In genomic region chr11:118223576-118223975, GRCh38 we compare ENCODE assay signal across 15 cellular contexts. TPM values are rescaled to one million over a fixed set of nuclear protein-coding genes. Genes with fewer than 3 reads are reported as not detected.
DNase-seq lines count a peak whose midpoint lies in the region; ATAC-seq and TF ChIP-seq lines count a peak whose summit lies in the region.
"Had no signal": no experiment of that assay in that cellular context is flagged by ENCODE, and none has a peak within 500 bp of the region (broad histone marks: within the 10 kb centered on the region; RNA-seq: fewer than 3 reads in every experiment).

No MANE protein-coding gene starts in this region.

- H3K79me2 ChIP-seq in Karpas-422 (ENCODE audit: low read length) = no peaks in the 10 kb centered on the region

- H2AFZ ChIP-seq in Karpas-422 (ENCODE audit: low read length) = no peak overlapping the region

- H3K27ac Mint-ChIP-seq in CD14-positive monocyte = peak overlapping the region in 3 of 7 donors; percentile 90 to 92 (median 91)

- no peak for DNase-seq in CD14-positive monocyte (ENCODE audit: low spot score)
- no peak for DNase-seq in Karpas-422
- DNase-seq in colonic mucosa = no peak
- no peak for DNase-seq in spleen
- DNase-seq in NCI-H82 (lab: John Stamatoyannopoulos, UW) = no peak
- DNase-seq in HK-2 (ENCODE audit: unreplicated experiment) = no peak
- DNase-seq: amniotic stem cell, cortex of kidney, DMS79 treated with DMSO at 0.1 percent for 48 hours, MG63, occipital lobe, T-helper 9 cell had no signal

- H3K9me3 Mint-ChIP-seq in CD14-positive monocyte = no peaks in the 10 kb centered on the region

- 45 to 62% (median 49%) methylated on average over 3 of the region's 3 CpGs for WGBS in spleen, 5 donors

- ATAC-seq in GM19023 (IDR thresholded peaks at IDR 0.05; ENCODE audit: unreplicated experiment) (no peak), HG03354 (IDR thresholded peaks at IDR 0.05; ENCODE audit: poor library complexity, severe bottlenecking, unreplicated experiment) (no peak)

- H3K4me1 Mint-ChIP-seq in CD14-positive monocyte = peaks cover 93% of the 10 kb centered on the region

- H3K36me3 Mint-ChIP-seq in CD14-positive monocyte = peaks cover 43 to 49% of the 10 kb centered on the region in 2 donors

- H3K9me3 ChIP-seq in Karpas-422 (ENCODE audit: low read length) (peaks cover 5% of the 10 kb centered on the region; the same call in 1 of the 2 replicates), colonic mucosa (no peaks in the 10 kb centered on the region), spleen (no peaks in the 10 kb centered on the region)
- H3K9me3 ChIP-seq: MG63, tibial nerve had no signal

- no peak for TF ChIP-seq POLR2A in spleen (IDR thresholded peaks at IDR 0.05)

- H3K27me3 ChIP-seq in Karpas-422 (ENCODE audit: low read length) (no peaks in the 10 kb centered on the region), colonic mucosa (no peaks in the 10 kb centered on the region), spleen (replicated peaks in 1 of 7) (peaks cover 0 to 47% (median 0%) of the 10 kb centered on the region in 7 donors)

- H3K27me3 Mint-ChIP-seq in CD14-positive monocyte (ENCODE audit: low read depth in 3 of 3) = no peaks in the 10 kb centered on the region

- peak overlapping the region; percentile 73 to 94 for H3K4me3 Mint-ChIP-seq in CD14-positive monocyte

- intact Hi-C loops in CD14-positive monocyte (cut with micrococcal nuclease) = no loop called here
- intact Hi-C loops in colonic mucosa (cut with DNase I) = no loop called here
- intact Hi-C loops in spleen (cut with DNase I; ENCODE audit: low total_unique reads) = no loop called here

- no peaks in the 10 kb centered on the region for H4K20me1 ChIP-seq in Karpas-422 (ENCODE audit: insufficient read depth, low read depth, low read length)

- H3K4me3 ChIP-seq in Karpas-422 (ENCODE audit: low read length) (peak overlapping the region; percentile 63), colonic mucosa (peak overlapping the region; percentile 7), spleen (peak overlapping the region in 7 of 8 donors; percentile 15 to 63 (median 34))
- H3K4me3 ChIP-seq: MG63 had no signal

- H3K9me2 ChIP-seq in Karpas-422 (replicated peaks; ENCODE audit: insufficient read depth, low read length) = no peaks in the 10 kb centered on the region

- peak overlapping the region; percentile 82 for H3K4me2 ChIP-seq in Karpas-422 (ENCODE audit: low read depth, low read length, poor library complexity, severe bottlenecking)

- H3K27ac ChIP-seq in Karpas-422 (ENCODE audit: low read length) (peak overlapping the region; percentile 99), colonic mucosa (peak overlapping the region; percentile 42), spleen (peak overlapping the region in 7 of 8 donors; percentile 71 to 90 (median 83))

- peaks cover 9% of the 10 kb centered on the region for H3K36me3 ChIP-seq in Karpas-422 (ENCODE audit: insufficient read depth, low read length)
- no peaks in the 10 kb centered on the region for H3K36me3 ChIP-seq in colonic mucosa
- H3K36me3 ChIP-seq in spleen = no peaks in the 10 kb centered on the region
- H3K36me3 ChIP-seq: MG63, tibial nerve had no signal

- TF ChIP-seq CTCF in CD14-positive monocyte (IDR thresholded peaks at IDR 0.05) (no peak), colonic mucosa (IDR thresholded peaks at IDR 0.05) (no peak), spleen (IDR thresholded peaks at IDR 0.05 in 8 of 11, conservative IDR thresholded peaks at IDR 0.05 in 3 of 11) (no peak)

- H3K9ac ChIP-seq in Karpas-422 (ENCODE audit: low read length) = peak overlapping the region; percentile 71
- H3K9ac ChIP-seq in colonic mucosa (ENCODE audit: low read depth in 2 of 2, low read length in 2 of 2) = peak overlapping the region in 1 of 2 donors; percentile 57

- H3K4me1 ChIP-seq in Karpas-422 (ENCODE audit: low read length) (peaks cover 82% of the 10 kb centered on the region), colonic mucosa (no peaks in the 10 kb centered on the region), spleen (peaks cover 22 to 97% (median 62%) of the 10 kb centered on the region in 6 donors)

RNA-seq across cellular contexts. Expression of gene JAML, which starts 1.2 kb away (rescaled TPM):
- polyA plus RNA-seq in CD14-positive monocyte = 100 to 1,000 TPM; 748 to 968 TPM
- total RNA-seq in Karpas-422 (2014; rRNA removed; shearing (Covaris generic); ENCODE audit: low replicate concordance) = 5.4 and 9.1 TPM in 2 replicates
- 10 to 100 TPM in 1 of 2 donors, 1 to 10 TPM in 1; 3.3 to 12.0 TPM for total RNA-seq in colonic mucosa
- 100 to 1,000 TPM in 2 of 7 donors, 10 to 100 TPM in 5; 45.5 to 180 (median 91.3) TPM for total RNA-seq in spleen
- 100 to 1,000 TPM in 1 of 3 donors, 10 to 100 TPM in 2; 18.2 to 154 (median 42.0) TPM for polyA plus RNA-seq in spleen

RNA-seq across cellular contexts. Expression of gene MPZL3, which starts 28.6 kb away (rescaled TPM):
- 1 to 10 TPM; 4.2 to 8.5 TPM for polyA plus RNA-seq in CD14-positive monocyte
- 2.7 and 7.0 TPM in 2 replicates for total RNA-seq in Karpas-422 (2014; rRNA removed; shearing (Covaris generic); ENCODE audit: low replicate concordance)
- 10 to 100 TPM; 10.9 to 27.8 TPM for total RNA-seq in colonic mucosa
- 10 to 100 TPM in 3 of 7 donors, 1 to 10 TPM in 4; 4.3 to 12.9 (median 9.2) TPM for total RNA-seq in spleen
- polyA plus RNA-seq in spleen = 1 to 10 TPM; 2.0 to 2.1 (median 2.1) TPM

RNA-seq across cellular contexts. Expression of gene MPZL2, which starts 40.5 kb away (rescaled TPM):
- polyA plus RNA-seq in CD14-positive monocyte = 10 to 100 TPM in 1 of 2 donors, 1 to 10 TPM in 1; 8.0 to 18.6 TPM
- not detected in 2 replicates for total RNA-seq in Karpas-422 (2014; rRNA removed; shearing (Covaris generic); ENCODE audit: low replicate concordance)
- 100 to 1,000 TPM in 1 of 2 donors, 10 to 100 TPM in 1; 58.8 to 114 TPM for total RNA-seq in colonic mucosa
- total RNA-seq in spleen = 10 to 100 TPM in 3 of 7 donors, 1 to 10 TPM in 4; 7.0 to 18.4 (median 9.8) TPM
- polyA plus RNA-seq in spleen = 1 to 10 TPM; 1.6 to 2.0 (median 1.8) TPM

RNA-seq across cellular contexts. Expression of gene SCN2B, which starts 47.1 kb away (rescaled TPM):
- not detected for polyA plus RNA-seq in CD14-positive monocyte
- total RNA-seq in Karpas-422 (2014; rRNA removed; shearing (Covaris generic); ENCODE audit: low replicate concordance) = 0.25 TPM in 1 of 2 replicates, not detected in the other
- under 1 TPM; 0.12 to 0.45 TPM for total RNA-seq in colonic mucosa
- under 1 TPM in 3 of 7 donors, not detected in 4; 0.03 to 0.15 (median 0.14) TPM for total RNA-seq in spleen
- polyA plus RNA-seq in spleen = under 1 TPM; 0.02 to 0.04 (median 0.03) TPM

Comparison
In these comparisons a context has a peak if more than half of its experiments do, and no peak if none do; other contexts are left out.
1. H3K27ac ChIP-seq: peak in every context shown above with its lines; median percentile 99 in Karpas-422; 83 in spleen; 42 in colonic mucosa.
2. H3K4me3 ChIP-seq: peak in every context shown above with its lines; median percentile 63 in Karpas-422; 34 in spleen; 7 in colonic mucosa.